ENCODE assay signal across 1 cellular context in the genomic region with DNA sequence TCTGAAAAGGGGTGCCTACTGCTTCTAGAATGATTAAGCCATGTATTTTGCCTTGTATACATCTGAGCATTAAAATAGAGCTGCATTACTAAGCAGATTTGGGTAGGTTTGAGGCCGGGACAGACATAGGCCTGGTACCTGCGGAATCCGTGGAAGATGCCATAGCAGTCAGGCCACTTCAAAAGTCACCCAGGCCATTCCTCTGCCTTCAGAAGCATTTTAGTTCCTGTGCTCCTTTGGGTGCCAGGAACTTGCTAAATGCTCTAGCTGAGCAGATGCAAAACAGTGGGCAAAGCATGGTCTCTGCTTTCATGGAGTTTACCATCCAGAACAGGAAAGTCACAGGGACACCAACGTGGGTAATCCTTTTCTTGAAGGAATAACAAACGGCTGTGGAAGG.
TF ChIP-seq lines count a peak whose summit lies in the region.

No MANE protein-coding gene starts in this region.

TF ChIP-seq in GM23338, 12 proteins besides CTCF, POLR2A, EP300 and RAD21:
- TF ChIP-seq, protein P1, sequence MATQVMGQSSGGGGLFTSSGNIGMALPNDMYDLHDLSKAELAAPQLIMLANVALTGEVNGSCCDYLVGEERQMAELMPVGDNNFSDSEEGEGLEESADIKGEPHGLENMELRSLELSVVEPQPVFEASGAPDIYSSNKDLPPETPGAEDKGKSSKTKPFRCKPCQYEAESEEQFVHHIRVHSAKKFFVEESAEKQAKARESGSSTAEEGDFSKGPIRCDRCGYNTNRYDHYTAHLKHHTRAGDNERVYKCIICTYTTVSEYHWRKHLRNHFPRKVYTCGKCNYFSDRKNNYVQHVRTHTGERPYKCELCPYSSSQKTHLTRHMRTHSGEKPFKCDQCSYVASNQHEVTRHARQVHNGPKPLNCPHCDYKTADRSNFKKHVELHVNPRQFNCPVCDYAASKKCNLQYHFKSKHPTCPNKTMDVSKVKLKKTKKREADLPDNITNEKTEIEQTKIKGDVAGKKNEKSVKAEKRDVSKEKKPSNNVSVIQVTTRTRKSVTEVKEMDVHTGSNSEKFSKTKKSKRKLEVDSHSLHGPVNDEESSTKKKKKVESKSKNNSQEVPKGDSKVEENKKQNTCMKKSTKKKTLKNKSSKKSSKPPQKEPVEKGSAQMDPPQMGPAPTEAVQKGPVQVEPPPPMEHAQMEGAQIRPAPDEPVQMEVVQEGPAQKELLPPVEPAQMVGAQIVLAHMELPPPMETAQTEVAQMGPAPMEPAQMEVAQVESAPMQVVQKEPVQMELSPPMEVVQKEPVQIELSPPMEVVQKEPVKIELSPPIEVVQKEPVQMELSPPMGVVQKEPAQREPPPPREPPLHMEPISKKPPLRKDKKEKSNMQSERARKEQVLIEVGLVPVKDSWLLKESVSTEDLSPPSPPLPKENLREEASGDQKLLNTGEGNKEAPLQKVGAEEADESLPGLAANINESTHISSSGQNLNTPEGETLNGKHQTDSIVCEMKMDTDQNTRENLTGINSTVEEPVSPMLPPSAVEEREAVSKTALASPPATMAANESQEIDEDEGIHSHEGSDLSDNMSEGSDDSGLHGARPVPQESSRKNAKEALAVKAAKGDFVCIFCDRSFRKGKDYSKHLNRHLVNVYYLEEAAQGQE (IDR thresholded peaks at IDR 0.05; ENCODE audit: unreplicated experiment), result no peak
- TF ChIP-seq POLR2AphosphoS5 (IDR thresholded peaks at IDR 0.05; ENCODE audit: low read depth) (no peak), JUNB (IDR thresholded peaks at IDR 0.05; ENCODE audit: unreplicated experiment) (no peak), EZH2phosphoT487 (IDR thresholded peaks at IDR 0.05; ENCODE audit: unreplicated experiment) (no peak), ZNF114 (CRISPR knock-in tag; IDR thresholded peaks at IDR 0.05) (no peak), ZNF331 (CRISPR knock-in tag; IDR thresholded peaks at IDR 0.05; ENCODE audit: low read depth) (no peak), EZH2 (IDR thresholded peaks at IDR 0.05; ENCODE audit: low read depth, unreplicated experiment) (no peak), NANOG (IDR thresholded peaks at IDR 0.05; ENCODE audit: borderline replicate concordance) (no peak), STAT1 (IDR thresholded peaks at IDR 0.05; ENCODE audit: unreplicated experiment) (no peak), CREB1 (CRISPR knock-in tag; IDR thresholded peaks at IDR 0.05; ENCODE audit: low read depth) (no peak)
- TF ChIP-seq, protein P2, sequence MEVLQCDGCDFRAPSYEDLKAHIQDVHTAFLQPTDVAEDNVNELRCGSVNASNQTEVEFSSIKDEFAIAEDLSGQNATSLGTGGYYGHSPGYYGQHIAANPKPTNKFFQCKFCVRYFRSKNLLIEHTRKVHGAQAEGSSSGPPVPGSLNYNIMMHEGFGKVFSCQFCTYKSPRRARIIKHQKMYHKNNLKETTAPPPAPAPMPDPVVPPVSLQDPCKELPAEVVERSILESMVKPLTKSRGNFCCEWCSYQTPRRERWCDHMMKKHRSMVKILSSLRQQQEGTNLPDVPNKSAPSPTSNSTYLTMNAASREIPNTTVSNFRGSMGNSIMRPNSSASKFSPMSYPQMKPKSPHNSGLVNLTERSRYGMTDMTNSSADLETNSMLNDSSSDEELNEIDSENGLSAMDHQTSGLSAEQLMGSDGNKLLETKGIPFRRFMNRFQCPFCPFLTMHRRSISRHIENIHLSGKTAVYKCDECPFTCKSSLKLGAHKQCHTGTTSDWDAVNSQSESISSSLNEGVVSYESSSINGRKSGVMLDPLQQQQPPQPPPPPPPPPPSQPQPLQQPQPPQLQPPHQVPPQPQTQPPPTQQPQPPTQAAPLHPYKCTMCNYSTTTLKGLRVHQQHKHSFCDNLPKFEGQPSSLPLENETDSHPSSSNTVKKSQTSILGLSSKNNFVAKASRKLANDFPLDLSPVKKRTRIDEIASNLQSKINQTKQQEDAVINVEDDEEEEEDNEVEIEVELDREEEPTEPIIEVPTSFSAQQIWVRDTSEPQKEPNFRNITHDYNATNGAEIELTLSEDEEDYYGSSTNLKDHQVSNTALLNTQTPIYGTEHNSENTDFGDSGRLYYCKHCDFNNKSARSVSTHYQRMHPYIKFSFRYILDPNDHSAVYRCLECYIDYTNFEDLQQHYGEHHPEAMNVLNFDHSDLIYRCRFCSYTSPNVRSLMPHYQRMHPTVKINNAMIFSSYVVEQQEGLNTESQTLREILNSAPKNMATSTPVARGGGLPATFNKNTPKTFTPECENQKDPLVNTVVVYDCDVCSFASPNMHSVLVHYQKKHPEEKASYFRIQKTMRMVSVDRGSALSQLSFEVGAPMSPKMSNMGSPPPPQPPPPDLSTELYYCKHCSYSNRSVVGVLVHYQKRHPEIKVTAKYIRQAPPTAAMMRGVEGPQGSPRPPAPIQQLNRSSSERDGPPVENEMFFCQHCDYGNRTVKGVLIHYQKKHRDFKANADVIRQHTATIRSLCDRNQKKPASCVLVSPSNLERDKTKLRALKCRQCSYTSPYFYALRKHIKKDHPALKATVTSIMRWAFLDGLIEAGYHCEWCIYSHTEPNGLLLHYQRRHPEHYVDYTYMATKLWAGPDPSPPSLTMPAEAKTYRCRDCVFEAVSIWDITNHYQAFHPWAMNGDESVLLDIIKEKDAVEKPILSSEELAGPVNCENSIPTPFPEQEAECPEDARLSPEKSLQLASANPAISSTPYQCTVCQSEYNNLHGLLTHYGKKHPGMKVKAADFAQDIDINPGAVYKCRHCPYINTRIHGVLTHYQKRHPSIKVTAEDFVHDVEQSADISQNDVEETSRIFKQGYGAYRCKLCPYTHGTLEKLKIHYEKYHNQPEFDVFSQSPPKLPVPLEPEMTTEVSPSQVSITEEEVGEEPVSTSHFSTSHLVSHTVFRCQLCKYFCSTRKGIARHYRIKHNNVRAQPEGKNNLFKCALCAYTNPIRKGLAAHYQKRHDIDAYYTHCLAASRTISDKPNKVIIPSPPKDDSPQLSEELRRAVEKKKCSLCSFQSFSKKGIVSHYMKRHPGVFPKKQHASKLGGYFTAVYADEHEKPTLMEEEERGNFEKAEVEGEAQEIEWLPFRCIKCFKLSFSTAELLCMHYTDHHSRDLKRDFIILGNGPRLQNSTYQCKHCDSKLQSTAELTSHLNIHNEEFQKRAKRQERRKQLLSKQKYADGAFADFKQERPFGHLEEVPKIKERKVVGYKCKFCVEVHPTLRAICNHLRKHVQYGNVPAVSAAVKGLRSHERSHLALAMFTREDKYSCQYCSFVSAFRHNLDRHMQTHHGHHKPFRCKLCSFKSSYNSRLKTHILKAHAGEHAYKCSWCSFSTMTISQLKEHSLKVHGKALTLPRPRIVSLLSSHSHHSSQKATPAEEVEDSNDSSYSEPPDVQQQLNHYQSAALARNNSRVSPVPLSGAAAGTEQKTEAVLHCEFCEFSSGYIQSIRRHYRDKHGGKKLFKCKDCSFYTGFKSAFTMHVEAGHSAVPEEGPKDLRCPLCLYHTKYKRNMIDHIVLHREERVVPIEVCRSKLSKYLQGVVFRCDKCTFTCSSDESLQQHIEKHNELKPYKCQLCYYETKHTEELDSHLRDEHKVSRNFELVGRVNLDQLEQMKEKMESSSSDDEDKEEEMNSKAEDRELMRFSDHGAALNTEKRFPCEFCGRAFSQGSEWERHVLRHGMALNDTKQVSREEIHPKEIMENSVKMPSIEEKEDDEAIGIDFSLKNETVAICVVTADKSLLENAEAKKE (CRISPR knock-in tag; IDR thresholded peaks at IDR 0.05), result no peak
- TF ChIP-seq, protein P3, sequence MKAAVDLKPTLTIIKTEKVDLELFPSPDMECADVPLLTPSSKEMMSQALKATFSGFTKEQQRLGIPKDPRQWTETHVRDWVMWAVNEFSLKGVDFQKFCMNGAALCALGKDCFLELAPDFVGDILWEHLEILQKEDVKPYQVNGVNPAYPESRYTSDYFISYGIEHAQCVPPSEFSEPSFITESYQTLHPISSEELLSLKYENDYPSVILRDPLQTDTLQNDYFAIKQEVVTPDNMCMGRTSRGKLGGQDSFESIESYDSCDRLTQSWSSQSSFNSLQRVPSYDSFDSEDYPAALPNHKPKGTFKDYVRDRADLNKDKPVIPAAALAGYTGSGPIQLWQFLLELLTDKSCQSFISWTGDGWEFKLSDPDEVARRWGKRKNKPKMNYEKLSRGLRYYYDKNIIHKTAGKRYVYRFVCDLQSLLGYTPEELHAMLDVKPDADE (IDR thresholded peaks at IDR 0.05), result no peak
